In the genomic region with DNA sequence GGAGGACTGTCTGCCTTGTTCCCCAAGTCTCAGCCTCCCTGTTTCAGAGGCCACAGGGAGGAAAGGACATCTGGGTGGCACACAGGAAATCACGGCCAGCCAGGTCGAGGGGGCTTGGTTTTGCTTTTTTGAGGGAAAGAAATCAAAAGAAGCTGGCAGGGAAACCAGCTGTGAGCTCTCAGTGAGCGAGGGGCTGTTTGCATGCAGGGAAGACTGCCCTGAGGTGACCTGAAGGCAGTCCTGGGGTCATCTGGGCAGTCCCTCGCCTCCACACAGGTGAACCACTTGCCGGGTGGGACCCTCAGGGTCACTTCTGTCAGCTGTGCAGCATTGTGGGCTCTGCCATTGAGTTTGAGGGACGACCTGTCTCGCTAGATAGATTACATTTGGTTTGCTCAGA, we compare ENCODE assay signal across 16 cellular contexts. TPM values are rescaled to one million over a fixed set of nuclear protein-coding genes. Genes with fewer than 3 reads are reported as not detected.
DNase-seq lines count a peak whose midpoint lies in the region; TF ChIP-seq lines count a peak whose summit lies in the region.
"Had no signal": no experiment of that assay in that cellular context is flagged by ENCODE, and none has a peak within 500 bp of the region (broad histone marks: within the 10 kb centered on the region; RNA-seq: fewer than 3 reads in every experiment).

No MANE protein-coding gene starts in this region.

- peak overlapping the region; percentile 22; the same call in 1 of the 2 replicates for H3K27ac ChIP-seq in VCaP
- H3K27ac ChIP-seq: BLaER1, HL-60 had no signal

- TF ChIP-seq CTCF in VCaP (conservative IDR thresholded peaks at IDR 0.05) (no peak), endothelial cell (IDR thresholded peaks at IDR 0.05; ENCODE audit: unreplicated experiment) (no peak), nephron progenitor cell (IDR thresholded peaks at IDR 0.05) (no peak)

- H3K4me1 Mint-ChIP-seq in endothelial cell (ENCODE audit: unreplicated experiment) = peaks cover 59% of the 10 kb centered on the region
- peaks cover 83% of the 10 kb centered on the region for H3K4me1 Mint-ChIP-seq in nephron progenitor cell
- H3K4me1 Mint-ChIP-seq: CD14-positive monocyte; CD4-positive, alpha-beta memory T cell had no signal

- DNase-seq in endothelial cell (ENCODE audit: low spot score) = no peak
- no peak for DNase-seq in nephron progenitor cell
- DNase-seq in HCEC 1CT = no peak
- no peak for DNase-seq in GM19240 (ENCODE audit: insufficient read length, low spot score)
- DNase-seq in DMS79 treated with DMSO at 0.1 percent for 48 hours (lab: John Stamatoyannopoulos, UW) = no peak
- DNase-seq in NCI-H1092 (lab: John Stamatoyannopoulos, UW) = no peak
- DNase-seq: 8988T; CD4-positive, alpha-beta memory T cell; DMS153; DMS79; GF-D8; H9 had no signal

- peak overlapping the region; percentile 92 for H3K27ac Mint-ChIP-seq in endothelial cell (ENCODE audit: unreplicated experiment)
- H3K27ac Mint-ChIP-seq in nephron progenitor cell = peak overlapping the region; percentile 77
- H3K27ac Mint-ChIP-seq: CD14-positive monocyte; CD4-positive, alpha-beta memory T cell had no signal

- H3K9me3 Mint-ChIP-seq in endothelial cell (ENCODE audit: unreplicated experiment) (no peaks in the 10 kb centered on the region), nephron progenitor cell (peaks cover 1% of the 10 kb centered on the region)

- H3K4me3 Mint-ChIP-seq in endothelial cell (ENCODE audit: unreplicated experiment) = peak overlapping the region; percentile 40
- no peak overlapping the region for H3K4me3 Mint-ChIP-seq in nephron progenitor cell
- H3K4me3 Mint-ChIP-seq: CD14-positive monocyte; CD4-positive, alpha-beta memory T cell; H9 had no signal

- H3K36me3 Mint-ChIP-seq in endothelial cell (ENCODE audit: low read depth, unreplicated experiment) = peaks cover 29% of the 10 kb centered on the region
- H3K36me3 Mint-ChIP-seq in nephron progenitor cell (ENCODE audit: low read depth) = peaks cover 48% of the 10 kb centered on the region
- H3K36me3 Mint-ChIP-seq: CD14-positive monocyte had no signal

- H3K27me3 Mint-ChIP-seq in endothelial cell (ENCODE audit: unreplicated experiment) (peaks cover 16% of the 10 kb centered on the region), nephron progenitor cell (ENCODE audit: low read depth, poor library complexity) (no peaks in the 10 kb centered on the region)

RNA-seq across cellular contexts. Expression of gene PKNOX2, which starts 28.2 kb away (rescaled TPM):
- 41.8 TPM for total RNA-seq in endothelial cell (ENCODE audit: unreplicated experiment)
- total RNA-seq: CD4-positive, alpha-beta memory T cell had no signal
